8 cellular contexts compared by ENCODE assay signal in the genomic region with DNA sequence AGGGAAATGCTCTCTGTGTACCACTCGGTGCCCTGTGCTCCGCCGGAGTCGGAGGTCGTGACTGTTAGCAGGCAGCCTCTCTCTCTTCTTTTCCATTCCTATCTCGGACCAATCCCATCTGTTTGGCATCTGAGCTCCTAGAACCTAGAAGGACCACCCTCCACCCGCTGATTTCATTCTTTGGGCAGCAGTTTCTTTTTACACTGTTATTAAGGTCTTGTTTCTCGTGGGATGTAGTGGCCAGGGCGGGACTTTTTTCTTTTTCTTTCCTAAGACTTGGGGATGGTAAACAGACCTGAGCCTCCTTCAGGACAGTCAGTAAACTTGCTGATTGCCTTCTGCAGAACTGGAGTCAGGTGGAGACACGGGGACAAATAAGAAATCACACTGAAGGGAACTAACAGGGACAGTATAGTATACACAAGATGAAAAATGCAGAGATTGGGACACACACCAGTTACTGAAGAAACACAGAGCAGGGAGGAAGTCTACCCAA. TPM values are rescaled to one million over a fixed set of nuclear protein-coding genes. Genes with fewer than 3 reads are reported as not detected.
DNase-seq lines count a peak whose midpoint lies in the region; ATAC-seq and TF ChIP-seq lines count a peak whose summit lies in the region.

No MANE protein-coding gene starts in this region.

- peak overlapping the region; percentile 96 for H3K9ac ChIP-seq in mesenchymal stem cell (ENCODE audit: low read length)

- H2BK120ac ChIP-seq in mesenchymal stem cell (ENCODE audit: low read depth, low read length) = no peak overlapping the region

- H3K79me1 ChIP-seq in mesenchymal stem cell (replicated peaks; ENCODE audit: low read length, poor library complexity, severe bottlenecking) = peaks cover 24% of the 10 kb centered on the region

- peak overlapping the region in 1 of 2 experiments; percentile 34 for H2BK12ac ChIP-seq in mesenchymal stem cell (ENCODE audit: low read length in 2 of 2)

- H3K9me3 ChIP-seq in heart right ventricle (no peaks in the 10 kb centered on the region), mesenchymal stem cell (ENCODE audit: control insufficient read depth, low read length) (no peaks in the 10 kb centered on the region), aorta (ENCODE audit: control insufficient read depth, low read length) (no peaks in the 10 kb centered on the region)

- peak overlapping the region; percentile 78 for H3K4me2 ChIP-seq in mesenchymal stem cell (ENCODE audit: low read length, poor library complexity, severe bottlenecking)

- H3K14ac ChIP-seq in mesenchymal stem cell (ENCODE audit: low read length in 2 of 2) = peak overlapping the region in 1 of 2 experiments; percentile 6

- ATAC-seq in heart right ventricle (no peak), Right ventricle myocardium inferior (no peak), aorta (ENCODE audit: low FRiP score) (no peak), HG03460 (IDR thresholded peaks at IDR 0.05; ENCODE audit: unreplicated experiment) (no peak)

- H3K4ac ChIP-seq in mesenchymal stem cell (ENCODE audit: low read depth in 1 of 2, low read length in 2 of 2) = peak overlapping the region in 1 of 2 experiments; percentile 3

- H3K23ac ChIP-seq in mesenchymal stem cell (ENCODE audit: low read length in 2 of 2) = peak overlapping the region in 1 of 2 experiments; percentile 16

- DNase-seq in heart right ventricle (no peak), Right ventricle myocardium inferior (ENCODE audit: missing footprints) (no peak), brain microvascular endothelial cell (no peak), mesenchymal stem cell (no peak), aorta (no peak), HK-2 (ENCODE audit: unreplicated experiment) (no peak), AG20443 (ENCODE audit: low spot score) (no peak)

- peaks cover 2 to 29% (median 22%) of the 10 kb centered on the region in 9 donors for H3K4me1 ChIP-seq in heart right ventricle
- peaks cover 7% of the 10 kb centered on the region for H3K4me1 ChIP-seq in mesenchymal stem cell (ENCODE audit: control insufficient read depth, insufficient read depth, low read depth, low read length)
- H3K4me1 ChIP-seq in aorta (ENCODE audit: control insufficient read depth in 1 of 2, insufficient read depth in 2 of 2, low read length in 2 of 2) = no peaks in the 10 kb centered on the region

- no peak for TF ChIP-seq CTCF in heart right ventricle (IDR thresholded peaks at IDR 0.05)
- TF ChIP-seq CTCF in brain microvascular endothelial cell (IDR thresholded peaks at IDR 0.05; ENCODE audit: low read depth, low read length, missing control alignments) = no peak

- no peaks in the 10 kb centered on the region for H3K27me3 ChIP-seq in heart right ventricle
- H3K27me3 ChIP-seq in brain microvascular endothelial cell (replicated peaks) = no peaks in the 10 kb centered on the region
- no peaks in the 10 kb centered on the region for H3K27me3 ChIP-seq in mesenchymal stem cell (ENCODE audit: control insufficient read depth in 1 of 2, insufficient read depth in 1 of 2, low read length in 2 of 2)
- H3K27me3 ChIP-seq in aorta (ENCODE audit: control insufficient read depth in 1 of 2, insufficient read depth in 2 of 2, low read length in 1 of 2) = no peaks in the 10 kb centered on the region

- H3K18ac ChIP-seq in mesenchymal stem cell (ENCODE audit: low read depth in 1 of 2, low read length in 2 of 2) = peak overlapping the region; percentile 64 to 94

- H3K36me3 ChIP-seq in heart right ventricle (peaks cover 0 to 37% (median 0%) of the 10 kb centered on the region in 9 donors), brain microvascular endothelial cell (replicated peaks) (no peaks in the 10 kb centered on the region), mesenchymal stem cell (ENCODE audit: control insufficient read depth in 1 of 2, insufficient read depth in 2 of 2, low read depth in 1 of 2, low read length in 2 of 2) (peaks cover 5 to 12% of the 10 kb centered on the region in 2 experiments), aorta (ENCODE audit: control insufficient read depth in 1 of 2, insufficient read depth in 2 of 2, low read length in 1 of 2) (no peaks in the 10 kb centered on the region)

- 1% methylated on average over 10 of the region's 10 CpGs for WGBS in heart right ventricle, 2 donors
- WGBS in mesenchymal stem cell = 3% methylated on average over 9 of the region's 10 CpGs
- WGBS in aorta, 2 donors = 0% methylated on average over 10 of the region's 10 CpGs

- H2BK15ac ChIP-seq in mesenchymal stem cell (ENCODE audit: low read depth, poor library complexity, severe bottlenecking) = peak overlapping the region; percentile 86

- in situ Hi-C loops in brain microvascular endothelial cell (cut with HindIII; ENCODE audit: low pct_ligation_motif_present, low sequenced_read_pairs) = no loop called here

- peak overlapping the region; percentile 82 for H2BK5ac ChIP-seq in mesenchymal stem cell (ENCODE audit: low read depth, low read length, poor library complexity, severe bottlenecking)

- H3K4me3 ChIP-seq in heart right ventricle (peak overlapping the region; percentile 62 to 97 (median 78)), brain microvascular endothelial cell (ENCODE audit: low read depth, low read length) (peak overlapping the region; percentile 100), mesenchymal stem cell (ENCODE audit: insufficient read depth in 1 of 2, low read depth in 1 of 2, low read length in 2 of 2) (peak overlapping the region; percentile 89 to 94), aorta (ENCODE audit: low read length in 2 of 2) (peak overlapping the region; percentile 80 to 92)

- H2AK5ac ChIP-seq in mesenchymal stem cell (ENCODE audit: low read length, severe bottlenecking) = no peak overlapping the region

- H3K27ac ChIP-seq in heart right ventricle = peak overlapping the region; percentile 74 to 97 (median 93)
- peak overlapping the region; percentile 88 for H3K27ac ChIP-seq in brain microvascular endothelial cell
- H3K27ac ChIP-seq in mesenchymal stem cell (ENCODE audit: low read length, poor library complexity, severe bottlenecking) = peak overlapping the region; percentile 93
- peak overlapping the region in 1 of 2 donors; percentile 81 for H3K27ac ChIP-seq in aorta (ENCODE audit: low read depth in 1 of 2, low read length in 2 of 2)

- intact Hi-C loops in heart right ventricle (cut with DNase I) (loop anchor here in 1 of 10 donors (1.0 kb wide), 1 partner anchor 49 kb away; a partner anchor contains a TSS), Right ventricle myocardium inferior (cut with DNase I) (loop anchor here (5.0 kb wide), 1 partner anchor 36 kb away; no protein-coding TSS in a partner anchor), aorta (cut with DNase I) (no loop called here)

- H4K8ac ChIP-seq in mesenchymal stem cell (ENCODE audit: low read length) = peak overlapping the region; percentile 94

- H4K91ac ChIP-seq in mesenchymal stem cell (ENCODE audit: low read length) = peak overlapping the region; percentile 65

- H2AFZ ChIP-seq in mesenchymal stem cell (ENCODE audit: low read depth, low read length) = peak overlapping the region; percentile 87

RNA-seq across cellular contexts. Expression of a gene that starts 0.5 kb away (rescaled TPM):
- total RNA-seq in heart right ventricle (10 to 100 TPM; 39.2 to 64.3 (median 51.2) TPM), Right ventricle myocardium inferior (52.9 TPM), aorta (10 to 100 TPM; 34.0 to 37.8 TPM)
- polyA plus RNA-seq in heart right ventricle (10 to 100 TPM; 18.7 to 75.7 TPM), aorta (10 to 100 TPM; 24.7 to 45.5 TPM)
- polyA plus RNA-seq in mesenchymal stem cell (2013, experiment 1 of 2) = 59.4 TPM
- polyA plus RNA-seq in mesenchymal stem cell (2013, experiment 2 of 2) = 59.8 TPM

RNA-seq across cellular contexts. Expression of a gene that starts 31.3 kb away (rescaled TPM):
- total RNA-seq in heart right ventricle (10 to 100 TPM in 9 of 10 donors, 1 to 10 TPM in 1; 10.0 to 26.3 (median 15.5) TPM), Right ventricle myocardium inferior (19.2 TPM), aorta (10 to 100 TPM; 13.3 to 15.3 TPM)
- polyA plus RNA-seq in heart right ventricle (10 to 100 TPM; 35.0 to 37.2 TPM), aorta (10 to 100 TPM in 1 of 2 donors, 1 to 10 TPM in 1; 9.4 to 25.8 TPM)
- 18.4 TPM for polyA plus RNA-seq in mesenchymal stem cell (2013, experiment 1 of 2)
- 18.7 TPM for polyA plus RNA-seq in mesenchymal stem cell (2013, experiment 2 of 2)

RNA-seq across cellular contexts. Expression of a gene that starts 49.0 kb away (rescaled TPM):
- 10 to 100 TPM in 5 of 10 donors, 1 to 10 TPM in 5; 3.5 to 30.4 (median 10.0) TPM for total RNA-seq in heart right ventricle
- 10 to 100 TPM; 10.6 to 11.3 TPM for polyA plus RNA-seq in heart right ventricle
- total RNA-seq in Right ventricle myocardium inferior = 7.8 TPM
- 96.2 TPM for polyA plus RNA-seq in mesenchymal stem cell (2013, experiment 1 of 2)
- polyA plus RNA-seq in mesenchymal stem cell (2013, experiment 2 of 2) = 100 TPM
- 100 to 1,000 TPM in 1 of 2 donors, 10 to 100 TPM in 1; 46.0 to 126 TPM for total RNA-seq in aorta
- polyA plus RNA-seq in aorta = 10 to 100 TPM; 24.7 to 65.4 TPM

RNA-seq across cellular contexts. Expression of a gene that starts 49.0 kb away (rescaled TPM):
- 10 to 100 TPM; 26.5 to 35.8 (median 30.0) TPM for total RNA-seq in heart right ventricle
- 10 to 100 TPM; 36.3 to 42.8 TPM for polyA plus RNA-seq in heart right ventricle
- 29.1 TPM for total RNA-seq in Right ventricle myocardium inferior
- 41.5 TPM for polyA plus RNA-seq in mesenchymal stem cell (2013, experiment 1 of 2)
- polyA plus RNA-seq in mesenchymal stem cell (2013, experiment 2 of 2) = 41.8 TPM
- 10 to 100 TPM; 14.7 to 28.4 TPM for total RNA-seq in aorta
- polyA plus RNA-seq in aorta = 10 to 100 TPM; 22.2 to 53.8 TPM

RNA-seq across cellular contexts. Expression of a gene that starts 49.4 kb away (rescaled TPM):
- total RNA-seq in heart right ventricle (10 to 100 TPM; 32.8 to 50.3 (median 44.2) TPM), Right ventricle myocardium inferior (37.4 TPM), aorta (10 to 100 TPM; 11.8 to 14.3 TPM)
- polyA plus RNA-seq in heart right ventricle (10 to 100 TPM; 18.0 to 27.4 TPM), aorta (10 to 100 TPM in 1 of 2 donors, 1 to 10 TPM in 1; 9.8 to 11.1 TPM)
- polyA plus RNA-seq in mesenchymal stem cell (2013, experiment 1 of 2) = 17.2 TPM
- polyA plus RNA-seq in mesenchymal stem cell (2013, experiment 2 of 2) = 15.7 TPM
